ENCODE assay signal across 18 cellular contexts in the genomic region with DNA sequence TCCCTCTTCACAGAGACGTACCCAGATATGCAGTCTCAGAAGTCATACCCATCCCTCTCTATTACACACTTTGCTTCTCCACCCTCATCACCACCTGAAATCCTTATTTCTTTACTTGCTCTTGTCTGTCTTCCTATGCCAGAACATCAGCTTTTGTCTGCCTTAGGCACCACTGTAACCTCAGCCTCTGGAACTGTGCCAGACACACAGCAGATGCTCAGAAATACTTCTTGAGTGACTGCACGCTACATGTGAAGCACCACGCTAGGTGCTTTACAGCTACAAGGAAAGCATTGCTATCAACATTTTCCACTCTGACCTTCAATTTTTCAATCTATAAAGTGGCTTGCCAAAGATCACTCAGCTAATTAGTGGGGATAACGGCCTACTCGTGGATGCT.
DNase-seq lines count a peak whose midpoint lies in the region; ATAC-seq and TF ChIP-seq lines count a peak whose summit lies in the region.
"Had no signal": no experiment of that assay in that cellular context is flagged by ENCODE, and none has a peak within 500 bp of the region (broad histone marks: within the 10 kb centered on the region; RNA-seq: fewer than 3 reads in every experiment).

No MANE protein-coding gene starts in this region.

- H3K4me2 ChIP-seq in fibroblast of lung (ENCODE audit: extremely low read depth, insufficient read depth, low read length) (no peak overlapping the region), PC-9 (no peak overlapping the region)

- no TSS peak for BruUV-seq in PC-9 (replicated peaks; lab: Mats Ljungman, UMichigan)

- no peak overlapping the region for H3K27ac ChIP-seq in fibroblast of lung (ENCODE audit: insufficient read depth, low read length)
- H3K27ac ChIP-seq in PC-9 = no peak overlapping the region
- H3K27ac ChIP-seq: HL-60, SK-N-MC, testis had no signal

- intact Hi-C loops in PC-9 (cut with micrococcal nuclease; ENCODE audit: unreplicated experiment) = no loop called here

- DNase-seq in DMS 273 (lab: John Stamatoyannopoulos, UW; ENCODE audit: unreplicated experiment) = peak; percentile 95
- peak; percentile 65 for DNase-seq in NCI-H1092 (lab: John Stamatoyannopoulos, UW)
- DNase-seq in NCI-H345 treated with DMSO at 0.1 percent for 48 hours (lab: John Stamatoyannopoulos, UW; ENCODE audit: unreplicated experiment) = peak; percentile 43
- DNase-seq in fibroblast of lung (ENCODE audit: low read depth in 2 of 2) = peak; percentile 5 to 10
- DNase-seq in CD1c-positive myeloid dendritic cell (ENCODE audit: extremely low spot score) = no peak
- DNase-seq in foreskin melanocyte = no peak
- no peak for DNase-seq in PC-9
- DNase-seq: activated naive CD8-positive, alpha-beta T cell treated with anti-CD3 and anti-CD28 coated beads, Interleukin-2, amount 50 U/mL, for 24 hours; Caco-2; posterior cingulate gyrus; small intestine; T-helper 9 cell; testis had no signal

- H4K20me1 ChIP-seq in fibroblast of lung (ENCODE audit: control insufficient read depth, extremely low read depth, insufficient read depth, low read length) = no peaks in the 10 kb centered on the region
- H4K20me1 ChIP-seq in PC-9 (ENCODE audit: insufficient read depth) = no peaks in the 10 kb centered on the region

- H3K4me1 ChIP-seq in fibroblast of lung (ENCODE audit: control insufficient read depth, extremely low read depth, insufficient read depth, low read length) (no peaks in the 10 kb centered on the region), PC-9 (replicated peaks; ENCODE audit: insufficient read depth) (no peaks in the 10 kb centered on the region)
- H3K4me1 ChIP-seq: Caco-2, testis had no signal

- CTCF ChIA-PET in PC-9 (lab: Charles Lee) = no interaction called here

- H3K36me3 ChIP-seq in fibroblast of lung (ENCODE audit: control insufficient read depth, insufficient read depth, low read length) (no peaks in the 10 kb centered on the region), PC-9 (ENCODE audit: low read depth) (no peaks in the 10 kb centered on the region)

- no peak for ATAC-seq in HG02870 (IDR thresholded peaks at IDR 0.05; ENCODE audit: unreplicated experiment)
- ATAC-seq: activated CD4-positive, CD25-positive, alpha-beta regulatory T cell treated with anti-CD3 and anti-CD28 coated beads, Interleukin-2, amount 50 U/mL, for 24 hours; activated naive CD8-positive, alpha-beta T cell treated with anti-CD3 and anti-CD28 coated beads, Interleukin-2, amount 50 U/mL, for 24 hours; K562 had no signal

- H3K9me3 ChIP-seq in fibroblast of lung (ENCODE audit: control insufficient read depth, insufficient read depth, low read depth, low read length) (no peaks in the 10 kb centered on the region), PC-9 (ENCODE audit: insufficient read depth, low read depth) (no peaks in the 10 kb centered on the region)
- H3K9me3 ChIP-seq: Caco-2, testis had no signal

- H2AFZ ChIP-seq in fibroblast of lung (ENCODE audit: low read length) (no peak overlapping the region), PC-9 (no peak overlapping the region)

- POLR2A ChIA-PET in PC-9 (lab: Charles Lee; ENCODE audit: unreplicated experiment) = no interaction called here

- H3K4me3 ChIP-seq in fibroblast of lung (replicated peaks in 1 of 4; ENCODE audit: control extremely low read depth in 1 of 4, insufficient read depth in 1 of 4, low read depth in 3 of 4, low read length in 4 of 4) = no peak overlapping the region
- H3K4me3 ChIP-seq in PC-9 = no peak overlapping the region
- H3K4me3 ChIP-seq: K562, SK-N-MC, testis had no signal

- TF ChIP-seq CTCF in fibroblast of lung (conservative IDR thresholded peaks at IDR 0.05 in 1 of 2, IDR thresholded peaks at IDR 0.05 in 1 of 2; ENCODE audit: low read depth in 1 of 2, low read length in 2 of 2) (no peak), PC-9 (conservative IDR thresholded peaks at IDR 0.05) (no peak)

- no peaks in the 10 kb centered on the region for H3F3A ChIP-seq in PC-9 (ENCODE audit: insufficient read depth, low read depth)

- H3K27me3 ChIP-seq in fibroblast of lung (ENCODE audit: control insufficient read depth, insufficient read depth, low read length) (no peaks in the 10 kb centered on the region), PC-9 (ENCODE audit: insufficient read depth, low read depth) (peaks cover 9% of the 10 kb centered on the region)
- H3K27me3 ChIP-seq: testis had no signal

- no peaks in the 10 kb centered on the region for H3K9me2 ChIP-seq in PC-9 (ENCODE audit: insufficient read depth)

- no peaks in the 10 kb centered on the region for H3K79me2 ChIP-seq in fibroblast of lung (ENCODE audit: control insufficient read depth, insufficient read depth, low read length)
- H3K79me2 ChIP-seq in PC-9 (ENCODE audit: low read depth) = no peaks in the 10 kb centered on the region

- no peak overlapping the region for H3K9ac ChIP-seq in fibroblast of lung (ENCODE audit: insufficient read depth, low read length)

Comparison
In these comparisons a context has a peak if more than half of its experiments do, and no peak if none do; other contexts are left out.
1. DNase-seq: peak in DMS 273 (single experiment), NCI-H1092 (single experiment), NCI-H345 treated with DMSO at 0.1 percent for 48 hours (single experiment) and fibroblast of lung (2 of 2); none in CD1c-positive myeloid dendritic cell (single experiment), foreskin melanocyte (single experiment) and PC-9 (0 of 2).